ENCODE assay signal across 15 cellular contexts in genomic region chr20:50269111-50270033, GRCh38.
A peak's percentile ranks its signal among the peaks of the same experiment; 100 is the strongest.
DNase-seq lines count a peak whose midpoint lies in the region; ATAC-seq and TF ChIP-seq lines count a peak whose summit lies in the region.
"Had no signal": no experiment of that assay in that cellular context is flagged by ENCODE, and none has a peak within 500 bp of the region (broad histone marks: within the 10 kb centered on the region; RNA-seq: fewer than 3 reads in every experiment).

No MANE protein-coding gene starts in this region.

- H3K9me3 ChIP-seq in RWPE2 (ENCODE audit: severe bottlenecking) (no peaks in the 10 kb centered on the region), neuronal stem cell (replicated peaks in 1 of 2; ENCODE audit: control insufficient read depth in 2 of 2, insufficient read depth in 1 of 2, low read depth in 1 of 2, low read length in 2 of 2) (no peaks in the 10 kb centered on the region), vagina (no peaks in the 10 kb centered on the region)
- H3K9me3 ChIP-seq: SJSA1 had no signal

- no CpG with 5 or more reads among the region's 20 CpGs for WGBS in neuronal stem cell (ENCODE audit: extremely low coverage in 2 of 2, insufficient read length in 2 of 2, insufficient replicate concordance in 1 of 2), 2 donors

- H2BK5ac ChIP-seq in neuronal stem cell (ENCODE audit: low read length) = peak overlapping the region; percentile 4

- H3K27ac Mint-ChIP-seq in stimulated activated naive CD8-positive, alpha-beta T cell treated with anti-CD3 and anti-CD28 coated beads, Interleukin-15, amount 100 ng/mL, for 72 hours = peak overlapping the region; percentile 73 to 95
- H3K27ac Mint-ChIP-seq: B cell; CD8-positive, alpha-beta T cell had no signal

- H3K4me3 ChIP-seq in RWPE2 (ENCODE audit: severe bottlenecking) (no peak overlapping the region), neuronal stem cell (ENCODE audit: low read length in 2 of 2) (no peak overlapping the region), vagina (no peak overlapping the region)
- H3K4me3 ChIP-seq: SJSA1 had no signal

- H3K14ac ChIP-seq in neuronal stem cell (ENCODE audit: low read length) = peak overlapping the region; percentile 43

- H3K23ac ChIP-seq in neuronal stem cell (ENCODE audit: low read depth, low read length, poor library complexity) = peak overlapping the region; percentile 12

- no peak for TF ChIP-seq POLR2A in vagina (IDR thresholded peaks at IDR 0.05)

- H3K4ac ChIP-seq in neuronal stem cell (ENCODE audit: low read length) = no peak overlapping the region

- no peak overlapping the region for H2BK120ac ChIP-seq in neuronal stem cell (ENCODE audit: low read depth, low read length)

- no peaks in the 10 kb centered on the region for H3K9me3 Mint-ChIP-seq in stimulated activated naive CD8-positive, alpha-beta T cell treated with anti-CD3 and anti-CD28 coated beads, Interleukin-15, amount 100 ng/mL, for 72 hours
- H3K9me3 Mint-ChIP-seq: CD8-positive, alpha-beta T cell had no signal

- no peak overlapping the region for H3K4me2 ChIP-seq in neuronal stem cell (ENCODE audit: insufficient read depth, low read length, poor library complexity, severe bottlenecking)

- H2BK12ac ChIP-seq in neuronal stem cell (ENCODE audit: low read length) = no peak overlapping the region

- H3K27me3 ChIP-seq in RWPE2 (ENCODE audit: insufficient read depth, poor library complexity, severe bottlenecking) (no peaks in the 10 kb centered on the region), neuronal stem cell (ENCODE audit: control insufficient read depth in 3 of 3, insufficient read depth in 3 of 3, low read depth in 1 of 3, low read length in 3 of 3) (peaks cover 0 to 9% (median 0%) of the 10 kb centered on the region in 3 experiments), vagina (no peaks in the 10 kb centered on the region)
- H3K27me3 ChIP-seq: SJSA1 had no signal

- H3K27me3 Mint-ChIP-seq in stimulated activated naive CD8-positive, alpha-beta T cell treated with anti-CD3 and anti-CD28 coated beads, Interleukin-15, amount 100 ng/mL, for 72 hours = peaks cover 54% of the 10 kb centered on the region

- TF ChIP-seq CTCF in RWPE2 (IDR thresholded peaks at IDR 0.05; ENCODE audit: poor library complexity, severe bottlenecking) (no peak), vagina (IDR thresholded peaks at IDR 0.05) (no peak)

- ATAC-seq in stimulated activated naive CD8-positive, alpha-beta T cell treated with anti-CD3 and anti-CD28 coated beads, Interleukin-15, amount 100 ng/mL, for 72 hours = no peak
- no peak for ATAC-seq in stimulated activated naive CD8-positive, alpha-beta T cell treated with anti-CD3 and anti-CD28 coated beads, Interleukin-15, Interleukin-2, amounts not matched to agents 100 U/mL and 50 U/mL, for 24 hours
- ATAC-seq in RWPE2 (ENCODE audit: low read depth) = no peak
- ATAC-seq: CD8-positive, alpha-beta T cell had no signal

- H4K91ac ChIP-seq in neuronal stem cell (ENCODE audit: low read depth, low read length, poor library complexity) = no peak overlapping the region

- DNase-seq in stimulated activated naive CD8-positive, alpha-beta T cell treated with anti-CD3 and anti-CD28 coated beads, Interleukin-15, amount 100 ng/mL, for 72 hours = no peak
- DNase-seq in stimulated activated naive CD8-positive, alpha-beta T cell treated with anti-CD3 and anti-CD28 coated beads, Interleukin-15, Interleukin-2, amounts not matched to agents 100 U/mL and 50 U/mL, for 24 hours = no peak
- DNase-seq in RWPE2 (ENCODE audit: low spot score) (peak; percentile 80), neuronal stem cell (ENCODE audit: low spot score) (no peak), vagina (ENCODE audit: extremely low spot score in 2 of 2) (no peak), DMS79 (lab: John Stamatoyannopoulos, UW) (no peak), middle frontal gyrus (ENCODE audit: extremely low spot score, low spot score) (no peak), Kasumi-1 (lab: John Stamatoyannopoulos, UW) (no peak)
- DNase-seq: CD8-positive, alpha-beta T cell; H7; NCI-H1436 treated with DMSO at 0.1 percent for 48 hours; NCI-H2081; NCI-H524 had no signal

- no peak overlapping the region for H4K8ac ChIP-seq in neuronal stem cell (ENCODE audit: low read depth, low read length)

- peak overlapping the region; percentile 88 for H2BK15ac ChIP-seq in neuronal stem cell (ENCODE audit: low read length)

- intact Hi-C loops in vagina (cut with DNase I) = loop anchor here (5.0 kb wide), 1 partner anchor 67 kb away; no protein-coding TSS in a partner anchor

- H2AK5ac ChIP-seq in neuronal stem cell (ENCODE audit: low read depth, low read length) = peak overlapping the region; percentile 98

- peaks cover 26% of the 10 kb centered on the region for H3K4me1 Mint-ChIP-seq in stimulated activated naive CD8-positive, alpha-beta T cell treated with anti-CD3 and anti-CD28 coated beads, Interleukin-15, amount 100 ng/mL, for 72 hours

- peak overlapping the region; percentile 71 for H3K18ac ChIP-seq in neuronal stem cell (ENCODE audit: low read length)

- H3K4me3 Mint-ChIP-seq in stimulated activated naive CD8-positive, alpha-beta T cell treated with anti-CD3 and anti-CD28 coated beads, Interleukin-15, amount 100 ng/mL, for 72 hours = no peak overlapping the region
- H3K4me3 Mint-ChIP-seq: B cell; CD8-positive, alpha-beta T cell had no signal

- H3K4me1 ChIP-seq in RWPE2 (ENCODE audit: insufficient read depth, poor library complexity, severe bottlenecking) (peaks cover 12% of the 10 kb centered on the region), neuronal stem cell (ENCODE audit: control insufficient read depth in 2 of 2, insufficient read depth in 1 of 2, low read depth in 1 of 2, low read length in 2 of 2) (peaks cover 0 to 13% of the 10 kb centered on the region in 2 donors), vagina (peaks cover 53% of the 10 kb centered on the region)

- H3K27ac ChIP-seq in RWPE2 (ENCODE audit: poor library complexity, severe bottlenecking) (no peak overlapping the region), neuronal stem cell (replicated peaks; ENCODE audit: low read length) (no peak overlapping the region), vagina (peak overlapping the region; percentile 58)
- H3K27ac ChIP-seq: SJSA1 had no signal

- H3K9ac ChIP-seq in neuronal stem cell (ENCODE audit: low read depth, low read length, poor library complexity) = no peak overlapping the region

- H2AFZ ChIP-seq in neuronal stem cell (ENCODE audit: low read length) = no peak overlapping the region

- no peaks in the 10 kb centered on the region for H3K36me3 ChIP-seq in RWPE2 (ENCODE audit: low read depth)
- no peaks in the 10 kb centered on the region for H3K36me3 ChIP-seq in neuronal stem cell (replicated peaks in 1 of 2; ENCODE audit: control insufficient read depth in 2 of 2, insufficient read depth in 2 of 2, low read length in 2 of 2)
- no peaks in the 10 kb centered on the region for H3K36me3 ChIP-seq in vagina
- H3K36me3 ChIP-seq: SJSA1 had no signal

- no peaks in the 10 kb centered on the region for H3K79me1 ChIP-seq in neuronal stem cell (ENCODE audit: low read depth, low read length)
